ENCODE assay signal across 20 cellular contexts in the genomic region with DNA sequence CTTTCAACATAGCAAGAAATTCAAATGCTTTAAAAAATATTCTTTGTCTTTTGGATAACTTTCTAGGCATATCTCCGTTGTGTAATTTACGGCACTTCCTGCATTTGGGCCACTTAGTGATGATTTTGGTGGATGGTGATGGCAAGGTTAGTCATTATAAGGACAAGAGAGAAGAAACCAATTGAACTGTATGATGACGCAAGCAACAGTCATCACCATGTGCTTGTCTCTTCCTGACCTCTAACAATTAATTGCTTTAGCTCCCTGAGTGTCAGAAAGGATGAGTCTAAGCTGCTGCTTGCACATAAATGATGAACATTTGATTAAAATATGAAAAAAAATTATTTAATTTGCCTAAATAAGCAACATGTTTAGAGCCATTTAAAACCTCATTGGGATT. TPM values are rescaled to one million over a fixed set of nuclear protein-coding genes. Genes with fewer than 3 reads are reported as not detected.
DNase-seq lines count a peak whose midpoint lies in the region; ATAC-seq and TF ChIP-seq lines count a peak whose summit lies in the region.
"Had no signal": no experiment of that assay in that cellular context is flagged by ENCODE, and none has a peak within 500 bp of the region (broad histone marks: within the 10 kb centered on the region; RNA-seq: fewer than 3 reads in every experiment).

No MANE protein-coding gene starts in this region.

- H3K27ac ChIP-seq in HL-60 (replicated peaks) (no peak overlapping the region), right cardiac atrium (ENCODE audit: low read length) (no peak overlapping the region)
- H3K27ac ChIP-seq: ascending aorta, tibial nerve had no signal

- H3K27me3 ChIP-seq in HL-60 (ENCODE audit: insufficient read depth, poor library complexity, severe bottlenecking) = no peaks in the 10 kb centered on the region
- H3K27me3 ChIP-seq in right cardiac atrium (ENCODE audit: control insufficient read depth, insufficient read depth) = no peaks in the 10 kb centered on the region
- H3K27me3 ChIP-seq: ascending aorta, tibial nerve had no signal

- DNase-seq in AG10803 (ENCODE audit: low read depth) (peak; percentile 61), HL-60 (ENCODE audit: low read depth in 1 of 2, low spot score in 1 of 2) (peak; percentile 49 to 51), RPMI7951 (ENCODE audit: low read depth) (peak; percentile 76), fibroblast of villous mesenchyme (ENCODE audit: low read depth) (peak; percentile 59), WTC11 (ENCODE audit: low spot score) (no peak), G401 (ENCODE audit: low spot score) (no peak), right cardiac atrium (no peak)
- DNase-seq: activated CD4-positive, alpha-beta memory T cell treated with anti-CD3 and anti-CD28 coated beads, Interleukin-2, amount 10 ng/mL, durations not matched to agents 7 days and 5 days; DMS 273 treated with DMSO at 0.1 percent for 48 hours; head of caudate nucleus; NCI-H345; retina; stimulated activated CD4-positive, alpha-beta T cell treated with anti-CD3 and anti-CD28 coated beads, Interleukin-2, amount 100 ng/mL, for 24 hours; stimulated activated CD8-positive, alpha-beta memory T cell treated with anti-CD3 and anti-CD28 coated beads, Interleukin-4, amount 100 ng/mL, for 48 hours; T-helper 9 cell had no signal

- CTCF ChIA-PET in WTC11 (lab: Charles Lee) = no interaction called here

- H3K9me3 Mint-ChIP-seq in WTC11 = 0 out of 2 replicates have a peak, but pooled peaks cover 3% of the 10 kb centered on the region
- H3K9me3 Mint-ChIP-seq: activated CD4-positive, alpha-beta memory T cell treated with anti-CD3 and anti-CD28 coated beads, Interleukin-2, amount 10 ng/mL, durations not matched to agents 7 days and 5 days had no signal

- peaks cover 20% of the 10 kb centered on the region for H3K36me3 Mint-ChIP-seq in WTC11

- 92% methylated on average over 3 of the region's 3 CpGs for WGBS in right cardiac atrium

- intact Hi-C loops in right cardiac atrium (cut with DNase I) = no loop called here

- no peak overlapping the region for H3K4me3 ChIP-seq in AG10803 (ENCODE audit: low read length)
- no peak overlapping the region for H3K4me3 ChIP-seq in HL-60 (replicated peaks; ENCODE audit: insufficient read depth, low read length)
- no peak overlapping the region for H3K4me3 ChIP-seq in fibroblast of villous mesenchyme (ENCODE audit: low read depth, low read length)
- H3K4me3 ChIP-seq in right cardiac atrium (ENCODE audit: low read length) = no peak overlapping the region
- H3K4me3 ChIP-seq: ascending aorta, tibial nerve had no signal

- H3K4me3 Mint-ChIP-seq in WTC11 = no peak overlapping the region
- H3K4me3 Mint-ChIP-seq: activated CD4-positive, alpha-beta memory T cell treated with anti-CD3 and anti-CD28 coated beads, Interleukin-2, amount 10 ng/mL, durations not matched to agents 7 days and 5 days had no signal

- H3K4me1 Mint-ChIP-seq in WTC11 = peaks cover 61% of the 10 kb centered on the region
- H3K4me1 Mint-ChIP-seq: activated CD4-positive, alpha-beta memory T cell treated with anti-CD3 and anti-CD28 coated beads, Interleukin-2, amount 10 ng/mL, durations not matched to agents 7 days and 5 days had no signal

- in situ Hi-C loops in G401 (cut with HindIII; ENCODE audit: low sequenced_read_pairs) = no loop called here

- POLR2A ChIA-PET in WTC11 (lab: Charles Lee) = no interaction called here

- no peaks in the 10 kb centered on the region for H3K4me1 ChIP-seq in right cardiac atrium (ENCODE audit: control insufficient read depth, insufficient read depth, low read length)
- H3K4me1 ChIP-seq: ascending aorta had no signal

- H3K9me3 ChIP-seq in right cardiac atrium (ENCODE audit: control insufficient read depth, low read length) = no peaks in the 10 kb centered on the region
- H3K9me3 ChIP-seq: ascending aorta, tibial nerve had no signal

- no peak overlapping the region for H3K27ac Mint-ChIP-seq in WTC11
- H3K27ac Mint-ChIP-seq: activated CD4-positive, alpha-beta memory T cell treated with anti-CD3 and anti-CD28 coated beads, Interleukin-2, amount 10 ng/mL, durations not matched to agents 7 days and 5 days had no signal

- no peak for TF ChIP-seq CTCF in AG10803 (conservative IDR thresholded peaks at IDR 0.05; ENCODE audit: low read length)
- TF ChIP-seq CTCF in HL-60 (IDR thresholded peaks at IDR 0.05; ENCODE audit: insufficient read depth, low read length) = no peak
- no peak for TF ChIP-seq CTCF in fibroblast of villous mesenchyme (IDR thresholded peaks at IDR 0.05; ENCODE audit: insufficient read depth, low read depth, low read length)
- TF ChIP-seq CTCF in WTC11 (IDR thresholded peaks at IDR 0.05) = no peak

- no peaks in the 10 kb centered on the region; the same call in 1 of the 2 replicates for H3K27me3 Mint-ChIP-seq in WTC11 (ENCODE audit: low read depth)

- ATAC-seq in WTC11 = no peak
- no peak for ATAC-seq in right cardiac atrium
- no peak for ATAC-seq in HG02571 (IDR thresholded peaks at IDR 0.05; ENCODE audit: unreplicated experiment)
- ATAC-seq: left lobe of liver had no signal

TF ChIP-seq in WTC11, 78 proteins besides CTCF, POLR2A, EP300 and RAD21:
- TF ChIP-seq MXD4 (CRISPR knock-in tag; IDR thresholded peaks at IDR 0.05; ENCODE audit: borderline replicate concordance) (no peak), NFE2L1 (CRISPR knock-in tag; IDR thresholded peaks at IDR 0.05) (no peak), NR3C1 (CRISPR knock-in tag; conservative IDR thresholded peaks at IDR 0.05; ENCODE audit: low read depth) (no peak), ELF4 (CRISPR knock-in tag; IDR thresholded peaks at IDR 0.05; ENCODE audit: low read depth) (no peak), ETV6 (CRISPR knock-in tag; IDR thresholded peaks at IDR 0.05) (no peak), ZNF423 (CRISPR knock-in tag; IDR thresholded peaks at IDR 0.05) (no peak), FOXK1 (CRISPR knock-in tag; IDR thresholded peaks at IDR 0.05) (no peak), ATF1 (CRISPR knock-in tag; IDR thresholded peaks at IDR 0.05) (no peak), SMAD3 (CRISPR knock-in tag; IDR thresholded peaks at IDR 0.05; ENCODE audit: borderline replicate concordance) (no peak)
- TF ChIP-seq, protein P1, sequence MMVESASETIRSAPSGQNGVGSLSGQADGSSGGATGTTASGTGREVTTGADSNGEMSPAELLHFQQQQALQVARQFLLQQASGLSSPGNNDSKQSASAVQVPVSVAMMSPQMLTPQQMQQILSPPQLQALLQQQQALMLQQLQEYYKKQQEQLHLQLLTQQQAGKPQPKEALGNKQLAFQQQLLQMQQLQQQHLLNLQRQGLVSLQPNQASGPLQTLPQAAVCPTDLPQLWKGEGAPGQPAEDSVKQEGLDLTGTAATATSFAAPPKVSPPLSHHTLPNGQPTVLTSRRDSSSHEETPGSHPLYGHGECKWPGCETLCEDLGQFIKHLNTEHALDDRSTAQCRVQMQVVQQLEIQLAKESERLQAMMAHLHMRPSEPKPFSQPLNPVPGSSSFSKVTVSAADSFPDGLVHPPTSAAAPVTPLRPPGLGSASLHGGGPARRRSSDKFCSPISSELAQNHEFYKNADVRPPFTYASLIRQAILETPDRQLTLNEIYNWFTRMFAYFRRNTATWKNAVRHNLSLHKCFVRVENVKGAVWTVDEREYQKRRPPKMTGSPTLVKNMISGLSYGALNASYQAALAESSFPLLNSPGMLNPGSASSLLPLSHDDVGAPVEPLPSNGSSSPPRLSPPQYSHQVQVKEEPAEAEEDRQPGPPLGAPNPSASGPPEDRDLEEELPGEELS (CRISPR knock-in tag; IDR thresholded peaks at IDR 0.05) = no peak
- TF ChIP-seq, protein P2, sequence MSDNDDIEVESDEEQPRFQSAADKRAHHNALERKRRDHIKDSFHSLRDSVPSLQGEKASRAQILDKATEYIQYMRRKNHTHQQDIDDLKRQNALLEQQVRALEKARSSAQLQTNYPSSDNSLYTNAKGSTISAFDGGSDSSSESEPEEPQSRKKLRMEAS (CRISPR knock-in tag; IDR thresholded peaks at IDR 0.05) = no peak
- TF ChIP-seq, protein P3, sequence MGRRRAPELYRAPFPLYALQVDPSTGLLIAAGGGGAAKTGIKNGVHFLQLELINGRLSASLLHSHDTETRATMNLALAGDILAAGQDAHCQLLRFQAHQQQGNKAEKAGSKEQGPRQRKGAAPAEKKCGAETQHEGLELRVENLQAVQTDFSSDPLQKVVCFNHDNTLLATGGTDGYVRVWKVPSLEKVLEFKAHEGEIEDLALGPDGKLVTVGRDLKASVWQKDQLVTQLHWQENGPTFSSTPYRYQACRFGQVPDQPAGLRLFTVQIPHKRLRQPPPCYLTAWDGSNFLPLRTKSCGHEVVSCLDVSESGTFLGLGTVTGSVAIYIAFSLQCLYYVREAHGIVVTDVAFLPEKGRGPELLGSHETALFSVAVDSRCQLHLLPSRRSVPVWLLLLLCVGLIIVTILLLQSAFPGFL (CRISPR knock-in tag; IDR thresholded peaks at IDR 0.05; ENCODE audit: borderline replicate concordance) = no peak

RNA-seq across cellular contexts. Expression of a gene that starts 11.3 kb away (rescaled TPM):
- not detected in 2 replicates for total RNA-seq in RPMI7951 (2014; rRNA removed; shearing (Covaris generic))
- total RNA-seq in fibroblast of villous mesenchyme (under 0.01 TPM in 1 of 2 replicates, not detected in the other), WTC11 (2021) (not detected in 3 replicates), right cardiac atrium (1 to 10 TPM; 1.3 to 4.0 (median 1.4) TPM)
- not detected in 2 replicates for total RNA-seq in G401 (2014; rRNA removed; shearing (Covaris generic))
- 1.2 TPM for polyA plus RNA-seq in right cardiac atrium
- total RNA-seq: activated CD4-positive, alpha-beta memory T cell treated with anti-CD3 and anti-CD28 coated beads, Interleukin-2, amount 10 ng/mL, durations not matched to agents 7 days and 5 days; ascending aorta had no signal
- polyA plus RNA-seq: AG04450 had no signal

Comparison
In these comparisons a context has a peak if more than half of its experiments do, and no peak if none do; other contexts are left out.
1. DNase-seq: peak in AG10803 (single experiment), HL-60 (2 of 2), RPMI7951 (single experiment) and fibroblast of villous mesenchyme (single experiment); none in WTC11 (single experiment), G401 (single experiment) and right cardiac atrium (0 of 3).